In genomic region chr9:134870311-134870694, GRCh38 we compare ENCODE assay signal across 1 cellular context.
TF ChIP-seq lines count a peak whose summit lies in the region.

No MANE protein-coding gene starts in this region.

TF ChIP-seq in HepG2, 621 proteins besides CTCF, POLR2A, EP300 and RAD21:
- TF ChIP-seq ZBTB39 (CRISPR knock-in tag; IDR thresholded peaks at IDR 0.05) (no peak), ZZZ3 (CRISPR knock-in tag; IDR thresholded peaks at IDR 0.05; ENCODE audit: borderline replicate concordance) (no peak), FOSL1 (CRISPR knock-in tag; IDR thresholded peaks at IDR 0.05; ENCODE audit: borderline replicate concordance) (no peak), ZSCAN12 (CRISPR knock-in tag; IDR thresholded peaks at IDR 0.05) (no peak), TAF1 (CRISPR knock-in tag; IDR thresholded peaks at IDR 0.05) (no peak), U2AF2 (IDR thresholded peaks at IDR 0.05; ENCODE audit: low read depth, low read length) (no peak), RBFOX2 (IDR thresholded peaks at IDR 0.05; ENCODE audit: low read depth, low read length) (no peak), CREB1 (IDR thresholded peaks at IDR 0.05) (no peak), CREB1 (CRISPR knock-in tag; IDR thresholded peaks at IDR 0.05) (no peak), ZNF367 (CRISPR knock-in tag; IDR thresholded peaks at IDR 0.05; ENCODE audit: borderline replicate concordance) (no peak), CBX2 (IDR thresholded peaks at IDR 0.05; ENCODE audit: low read depth, low read length) (no peak), CBX2 (CRISPR knock-in tag; IDR thresholded peaks at IDR 0.05; ENCODE audit: low read depth) (no peak), EEA1 (CRISPR knock-in tag; IDR thresholded peaks at IDR 0.05; ENCODE audit: borderline replicate concordance) (no peak), ZMYM4 (CRISPR knock-in tag; IDR thresholded peaks at IDR 0.05) (no peak), HES4 (CRISPR knock-in tag; IDR thresholded peaks at IDR 0.05; ENCODE audit: borderline replicate concordance) (no peak), KLF9 (CRISPR knock-in tag; IDR thresholded peaks at IDR 0.05; ENCODE audit: low read depth) (no peak), ZBTB49 (CRISPR knock-in tag; IDR thresholded peaks at IDR 0.05; ENCODE audit: borderline replicate concordance) (no peak), ELF1 (CRISPR knock-in tag; IDR thresholded peaks at IDR 0.05) (no peak)
TF ChIP-seq in HepG2: peak in this region for 0.
